In genomic region chr2:111705206-111705605, GRCh38 we compare ENCODE assay signal across 9 cellular contexts.
DNase-seq lines count a peak whose midpoint lies in the region; ATAC-seq and TF ChIP-seq lines count a peak whose summit lies in the region.
"Had no signal": no experiment of that assay in that cellular context is flagged by ENCODE, and none has a peak within 500 bp of the region (broad histone marks: within the 10 kb centered on the region; RNA-seq: fewer than 3 reads in every experiment).

No MANE protein-coding gene starts in this region.

- no peak for TF ChIP-seq CTCF in nephron (IDR thresholded peaks at IDR 0.05; ENCODE audit: unreplicated experiment in 3 of 3)

- ATAC-seq in HG02840 (IDR thresholded peaks at IDR 0.05; ENCODE audit: low FRiP score, unreplicated experiment), result peak; percentile 13
- ATAC-seq in T-helper 17 cell, result no peak

- H3K27ac Mint-ChIP-seq in T-helper 17 cell (peak overlapping the region; percentile 63), nephron (peak overlapping the region; percentile 84 to 86 (median 85))

- H3K4me3 Mint-ChIP-seq in T-helper 17 cell (no peak overlapping the region), nephron (no peak overlapping the region)

- no peaks in the 10 kb centered on the region for H3K9me3 ChIP-seq in T-helper 17 cell (ENCODE audit: control insufficient read depth, low read length, poor library complexity, severe bottlenecking)

- H3K4me1 Mint-ChIP-seq in T-helper 17 cell (peaks cover 11% of the 10 kb centered on the region), nephron (peaks cover 41% of the 10 kb centered on the region)

- no peaks in the 10 kb centered on the region for H3K9me3 Mint-ChIP-seq in nephron

- H3K27me3 Mint-ChIP-seq in T-helper 17 cell, result peaks cover 4% of the 10 kb centered on the region
- H3K27me3 Mint-ChIP-seq in nephron (ENCODE audit: low read depth), result peaks cover under 1% of the 10 kb centered on the region

- H3K36me3 Mint-ChIP-seq in T-helper 17 cell (ENCODE audit: low read depth), result peaks cover 2% of the 10 kb centered on the region
- no peaks in the 10 kb centered on the region for H3K36me3 Mint-ChIP-seq in nephron (ENCODE audit: low read depth)

- DNase-seq in NCI-H2107 treated with DMSO at 0.1 percent for 48 hours (lab: John Stamatoyannopoulos, UW; ENCODE audit: unreplicated experiment), result peak; percentile 61
- DNase-seq in NCI-H2107 (lab: John Stamatoyannopoulos, UW), result no peak
- DNase-seq in T-helper 17 cell, result no peak
- no peak for DNase-seq in stimulated activated CD8-positive, alpha-beta memory T cell treated with anti-CD3 and anti-CD28 coated beads, Interleukin-4, amount 100 ng/mL, for 48 hours
- DNase-seq in CD1c-positive myeloid dendritic cell (ENCODE audit: extremely low spot score), result no peak
- DNase-seq in stimulated activated CD4-positive, alpha-beta T cell treated with anti-CD3 and anti-CD28 coated beads, Interleukin-4, amount 100 ng/mL, for 4 hours, result no peak
- DNase-seq: activated CD8-positive, alpha-beta memory T cell treated with anti-CD3 and anti-CD28 coated beads, Interleukin-2, amount 50 U/mL, for 4 hours had no signal
